8 cellular contexts compared by ENCODE assay signal in the genomic region with DNA sequence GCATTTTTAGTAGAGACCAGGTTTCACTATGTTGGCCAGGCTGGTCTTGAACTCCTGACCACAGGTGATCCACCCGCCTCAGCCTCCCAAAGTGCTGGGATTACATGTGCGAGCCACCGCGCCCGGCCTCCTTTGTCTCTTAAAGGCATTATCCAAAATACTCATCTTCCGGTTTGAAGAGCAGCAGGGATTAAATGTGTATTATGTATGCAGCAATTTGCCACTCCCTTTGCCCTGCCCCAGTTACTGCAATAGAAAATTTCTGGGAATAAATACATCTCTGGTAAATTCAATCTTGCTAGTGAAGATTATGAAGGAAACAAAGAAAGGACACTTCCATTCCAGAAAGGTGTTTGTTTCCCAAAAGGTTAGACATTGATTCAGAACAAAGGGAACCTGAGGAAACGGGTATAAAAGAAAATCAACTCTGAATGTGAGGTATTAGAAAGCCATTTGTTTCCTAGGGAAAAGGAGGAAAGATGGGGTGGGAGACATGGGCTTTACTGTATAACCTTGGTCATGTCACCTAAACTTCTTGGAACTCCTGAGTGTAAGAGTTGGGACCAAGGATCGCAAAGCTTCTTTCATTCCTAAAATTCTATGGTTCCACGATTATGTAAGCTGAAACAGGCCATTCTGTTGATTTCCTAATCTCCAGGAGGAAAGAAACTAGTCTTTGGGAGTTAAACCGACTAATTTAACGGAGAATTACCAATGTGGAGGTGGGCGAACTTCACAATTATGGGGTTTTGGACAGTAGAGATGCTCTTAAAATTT. TPM values are rescaled to one million over a fixed set of nuclear protein-coding genes. Genes with fewer than 3 reads are reported as not detected.
DNase-seq lines count a peak whose midpoint lies in the region; ATAC-seq and TF ChIP-seq lines count a peak whose summit lies in the region.

No MANE protein-coding gene starts in this region.

- DNase-seq in left ventricle myocardium inferior (no peak), Right ventricle myocardium superior (no peak), omental fat pad (ENCODE audit: low spot score) (no peak)
- DNase-seq in activated CD8-positive, alpha-beta T cell treated with anti-CD3 and anti-CD28 coated beads for 36 hours = no peak

- no peaks in the 10 kb centered on the region for H3K9me3 Mint-ChIP-seq in activated CD8-positive, alpha-beta T cell treated with anti-CD3 and anti-CD28 coated beads for 36 hours

- peaks cover 46% of the 10 kb centered on the region for H3K4me1 ChIP-seq in left ventricle myocardium inferior
- no peaks in the 10 kb centered on the region for H3K4me1 ChIP-seq in stomach smooth muscle (ENCODE audit: control insufficient read depth, insufficient read depth, low read length)

- H3K4me3 ChIP-seq in left ventricle myocardium inferior (peak overlapping the region; percentile 98), iPS-18c (ENCODE audit: insufficient read depth, low read depth, low read length) (peak overlapping the region; percentile 83), stomach smooth muscle (ENCODE audit: low read length in 2 of 2) (peak overlapping the region; percentile 72 to 90)

- ATAC-seq in Right ventricle myocardium superior (ENCODE audit: poor library complexity) = no peak
- no peak for ATAC-seq in activated CD8-positive, alpha-beta T cell treated with anti-CD3 and anti-CD28 coated beads for 36 hours
- no peak for ATAC-seq in omental fat pad (ENCODE audit: low FRiP score)
- no peak for ATAC-seq in HG02759 (IDR thresholded peaks at IDR 0.05; ENCODE audit: unreplicated experiment)
- ATAC-seq in HG03457 (IDR thresholded peaks at IDR 0.05; ENCODE audit: unreplicated experiment) = no peak

- no peaks in the 10 kb centered on the region for H3K36me3 ChIP-seq in left ventricle myocardium inferior
- no peaks in the 10 kb centered on the region for H3K36me3 ChIP-seq in stomach smooth muscle (ENCODE audit: control insufficient read depth in 2 of 2, insufficient read depth in 2 of 2, low read length in 2 of 2)

- H3K9me3 ChIP-seq in left ventricle myocardium inferior (replicated peaks) (no peaks in the 10 kb centered on the region), iPS-18c (ENCODE audit: control insufficient read depth, insufficient read depth, low read length) (no peaks in the 10 kb centered on the region), stomach smooth muscle (ENCODE audit: control insufficient read depth in 2 of 2, low read length in 2 of 2) (no peaks in the 10 kb centered on the region)

- H3K27me3 ChIP-seq in left ventricle myocardium inferior (ENCODE audit: low read depth) (no peaks in the 10 kb centered on the region), stomach smooth muscle (ENCODE audit: control insufficient read depth in 1 of 2, insufficient read depth in 2 of 2, low read length in 2 of 2) (no peaks in the 10 kb centered on the region)

- TF ChIP-seq CTCF in left ventricle myocardium inferior (IDR thresholded peaks at IDR 0.05; ENCODE audit: borderline replicate concordance) (no peak), omental fat pad (IDR thresholded peaks at IDR 0.05) (no peak)
- no peak for TF ChIP-seq CTCF in activated CD8-positive, alpha-beta T cell treated with anti-CD3 and anti-CD28 coated beads for 36 hours (IDR thresholded peaks at IDR 0.05)

- CTCF ChIA-PET in activated CD8-positive, alpha-beta T cell treated with anti-CD3 and anti-CD28 coated beads for 36 hours (lab: Charles Lee) = interaction anchor here (1.0 to 2.1 kb wide), 2 partner anchors 73 to 91 kb away, joined by 3 to 4 read pairs; no protein-coding TSS in a partner anchor

- peak overlapping the region; percentile 97 for H3K4me3 Mint-ChIP-seq in activated CD8-positive, alpha-beta T cell treated with anti-CD3 and anti-CD28 coated beads for 36 hours

- H3K4me1 Mint-ChIP-seq in activated CD8-positive, alpha-beta T cell treated with anti-CD3 and anti-CD28 coated beads for 36 hours (ENCODE audit: low read depth) = peaks cover 24% of the 10 kb centered on the region

- intact Hi-C loops in left ventricle myocardium inferior (cut with micrococcal nuclease) = loop anchor here (5.0 to 10.0 kb wide), 2 partner anchors 71 to 91 kb away; a partner anchor contains a TSS
- intact Hi-C loops in Right ventricle myocardium superior (cut with DNase I) = loop anchor here (5.0 kb wide), 2 partner anchors 71 to 89 kb away; no protein-coding TSS in a partner anchor
- intact Hi-C loops in activated CD8-positive, alpha-beta T cell treated with anti-CD3 and anti-CD28 coated beads for 36 hours (cut with micrococcal nuclease) = loop anchor here (10.0 kb wide), 1 partner anchor 91 kb away; a partner anchor contains a TSS

- H3K9ac ChIP-seq in stomach smooth muscle (ENCODE audit: low read length in 2 of 2) = peak overlapping the region; percentile 86 to 90

- H3K36me3 Mint-ChIP-seq in activated CD8-positive, alpha-beta T cell treated with anti-CD3 and anti-CD28 coated beads for 36 hours (ENCODE audit: low read depth) = peaks cover 4% of the 10 kb centered on the region

- POLR2A ChIA-PET in activated CD8-positive, alpha-beta T cell treated with anti-CD3 and anti-CD28 coated beads for 36 hours (lab: Charles Lee) = interaction anchor here (1.2 to 1.6 kb wide), 3 partner anchors 15 to 94 kb away, joined by 3 to 5 read pairs (median 3); no protein-coding TSS in a partner anchor

- H3K27ac ChIP-seq in left ventricle myocardium inferior (replicated peaks) = peak overlapping the region; percentile 100
- H3K27ac ChIP-seq in stomach smooth muscle (ENCODE audit: low read length) = peak overlapping the region; percentile 99

- H3K27me3 Mint-ChIP-seq in activated CD8-positive, alpha-beta T cell treated with anti-CD3 and anti-CD28 coated beads for 36 hours = no peaks in the 10 kb centered on the region

- H3K27ac Mint-ChIP-seq in activated CD8-positive, alpha-beta T cell treated with anti-CD3 and anti-CD28 coated beads for 36 hours = peak overlapping the region; percentile 97

RNA-seq across cellular contexts. Expression of a gene that starts 1.0 kb away (rescaled TPM):
- total RNA-seq in left ventricle myocardium inferior (247 TPM), Right ventricle myocardium superior (294 TPM), omental fat pad (100 to 1,000 TPM; 233 to 345 (median 278) TPM)
- 10 to 100 TPM; 27.3 to 28.2 TPM for total RNA-seq in activated CD8-positive, alpha-beta T cell treated with anti-CD3 and anti-CD28 coated beads for 36 hours
